ENCODE assay signal across 17 cellular contexts in the genomic region with DNA sequence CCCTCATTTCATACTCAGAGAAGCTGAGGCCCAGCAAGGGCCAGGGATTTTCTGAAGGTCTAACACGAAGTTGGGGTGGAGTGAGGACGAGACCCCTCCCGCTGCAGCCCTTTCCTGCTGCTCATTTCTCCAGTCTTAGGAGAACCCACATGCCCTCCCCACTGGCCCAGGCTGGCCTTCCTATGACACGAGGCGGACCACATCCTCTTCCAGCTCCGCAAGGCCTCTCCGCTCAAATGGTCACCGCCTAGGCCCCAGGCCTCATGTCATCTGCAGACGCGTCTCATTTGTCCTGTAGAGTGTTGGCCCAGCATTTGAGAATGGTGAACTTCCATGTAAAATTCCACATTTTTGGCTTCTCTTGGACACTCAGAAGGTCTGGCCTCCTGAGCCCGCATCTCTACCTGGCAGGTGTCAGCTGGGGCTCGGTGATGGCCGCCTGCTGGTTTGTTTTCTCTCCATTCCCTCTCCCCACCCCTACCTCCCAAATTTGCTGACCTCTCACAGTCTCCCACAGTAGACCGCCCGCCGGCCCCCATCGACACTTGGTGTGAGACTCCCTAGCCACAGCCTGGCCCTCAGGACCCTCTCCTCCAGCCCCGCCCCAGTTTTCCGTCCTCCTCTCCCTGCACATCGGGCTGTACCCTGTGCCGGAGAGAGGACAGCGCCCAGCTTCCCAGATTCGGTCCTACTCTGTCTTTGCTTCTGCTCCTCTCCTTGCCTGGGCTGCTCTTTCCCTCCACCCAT. TPM values are rescaled to one million over a fixed set of nuclear protein-coding genes. Genes with fewer than 3 reads are reported as not detected.
DNase-seq lines count a peak whose midpoint lies in the region; ATAC-seq and TF ChIP-seq lines count a peak whose summit lies in the region.
"Had no signal": no experiment of that assay in that cellular context is flagged by ENCODE, and none has a peak within 500 bp of the region (broad histone marks: within the 10 kb centered on the region; RNA-seq: fewer than 3 reads in every experiment).

No MANE protein-coding gene starts in this region.

- H3K36me3 ChIP-seq in muscle layer of colon (ENCODE audit: insufficient read depth, low read length), result peaks cover 23% of the 10 kb centered on the region
- no peaks in the 10 kb centered on the region for H3K36me3 ChIP-seq in thoracic aorta

- no peaks in the 10 kb centered on the region; the same call in 1 of the 2 replicates for H3K9me3 Mint-ChIP-seq in HFFc6
- no peaks in the 10 kb centered on the region for H3K9me3 Mint-ChIP-seq in central memory CD8-positive, alpha-beta T cell
- H3K9me3 Mint-ChIP-seq: activated T-cell treated with anti-CD3 and anti-CD28 coated beads, Interleukin-2, amount 50 U/mL, for 24 hours; CD4-positive, alpha-beta T cell had no signal

- H3K4me3 Mint-ChIP-seq in HFFc6, result no peak overlapping the region
- no peak overlapping the region for H3K4me3 Mint-ChIP-seq in central memory CD8-positive, alpha-beta T cell
- H3K4me3 Mint-ChIP-seq: activated T-cell treated with anti-CD3 and anti-CD28 coated beads, Interleukin-2, amount 50 U/mL, for 24 hours; CD4-positive, alpha-beta T cell had no signal

- peaks cover 7% of the 10 kb centered on the region; the same call in 1 of the 2 replicates for H3K27me3 Mint-ChIP-seq in HFFc6 (ENCODE audit: insufficient read depth)
- no peaks in the 10 kb centered on the region for H3K27me3 Mint-ChIP-seq in central memory CD8-positive, alpha-beta T cell
- H3K27me3 Mint-ChIP-seq: activated T-cell treated with anti-CD3 and anti-CD28 coated beads, Interleukin-2, amount 50 U/mL, for 24 hours; CD4-positive, alpha-beta T cell had no signal

- no peak overlapping the region for H3K9ac ChIP-seq in muscle layer of colon (ENCODE audit: low read length)

- peak overlapping the region; percentile 100 for H3K27ac Mint-ChIP-seq in HFFc6
- peak overlapping the region; percentile 27 for H3K27ac Mint-ChIP-seq in central memory CD8-positive, alpha-beta T cell (ENCODE audit: low read depth)
- H3K27ac Mint-ChIP-seq: activated T-cell treated with anti-CD3 and anti-CD28 coated beads, Interleukin-2, amount 50 U/mL, for 24 hours; CD4-positive, alpha-beta T cell had no signal

- ATAC-seq in central memory CD8-positive, alpha-beta T cell (replicated peaks; ENCODE audit: extremely low read depth, poor library complexity, severe bottlenecking), result no peak
- ATAC-seq in thoracic aorta (ENCODE audit: insufficient number of reproducible peaks, low FRiP score, low read depth) (no peak), HG03139 (IDR thresholded peaks at IDR 0.05; ENCODE audit: unreplicated experiment) (no peak), GM19395 (IDR thresholded peaks at IDR 0.05; ENCODE audit: unreplicated experiment) (no peak), HG02852 (IDR thresholded peaks at IDR 0.05; ENCODE audit: unreplicated experiment) (no peak)
- ATAC-seq: stimulated activated naive CD8-positive, alpha-beta T cell treated with anti-CD3 and anti-CD28 coated beads, Interleukin-15, Interleukin-2, amounts not matched to agents 100 U/mL and 50 U/mL, for 24 hours had no signal

- H3K27me3 ChIP-seq in muscle layer of colon (ENCODE audit: control insufficient read depth in 1 of 2, insufficient read depth in 2 of 2, low read length in 2 of 2), result no peaks in the 10 kb centered on the region
- no peaks in the 10 kb centered on the region for H3K27me3 ChIP-seq in thoracic aorta (replicated peaks; ENCODE audit: insufficient read depth)
- H3K27me3 ChIP-seq: hepatocyte, MG63 had no signal

- DNase-seq in HFFc6 (no peak), thoracic aorta (ENCODE audit: low spot score) (no peak), globus pallidus (ENCODE audit: low spot score) (no peak)
- DNase-seq in central memory CD8-positive, alpha-beta T cell (ENCODE audit: low spot score in 2 of 2), result no peak
- DNase-seq: activated CD4-positive, alpha-beta T cell treated with anti-CD3 and anti-CD28 coated beads for 4 hours; activated T-cell treated with anti-CD3 and anti-CD28 coated beads, Interleukin-2, amount 50 U/mL, for 24 hours; CD4-positive, alpha-beta T cell; kidney glomerular epithelial cell; MG63; NCI-H187 treated with DMSO at 0.1 percent for 48 hours; stimulated activated naive CD8-positive, alpha-beta T cell treated with anti-CD3 and anti-CD28 coated beads, Interleukin-15, Interleukin-2, amounts not matched to agents 100 U/mL and 50 U/mL, for 24 hours had no signal

- H3K36me3 Mint-ChIP-seq in HFFc6 (ENCODE audit: low read depth), result peaks cover 49% of the 10 kb centered on the region
- peaks cover 7% of the 10 kb centered on the region for H3K36me3 Mint-ChIP-seq in central memory CD8-positive, alpha-beta T cell (ENCODE audit: insufficient read depth)

- peaks cover 22% of the 10 kb centered on the region for H3K4me1 ChIP-seq in muscle layer of colon (ENCODE audit: insufficient read depth, low read length)
- H3K4me1 ChIP-seq in thoracic aorta (ENCODE audit: control insufficient read depth in 1 of 2, low read depth in 2 of 2), result peaks cover 26 to 82% of the 10 kb centered on the region in 2 donors

- H3K9me3 ChIP-seq in muscle layer of colon (ENCODE audit: low read length) (no peaks in the 10 kb centered on the region), thoracic aorta (no peaks in the 10 kb centered on the region)

- H3K27ac ChIP-seq in muscle layer of colon (ENCODE audit: low read depth, low read length), result peak overlapping the region; percentile 86
- peak overlapping the region; percentile 94 to 99 for H3K27ac ChIP-seq in thoracic aorta

- TF ChIP-seq CTCF in HFFc6 (IDR thresholded peaks at IDR 0.05) (no peak), thoracic aorta (IDR thresholded peaks at IDR 0.05) (no peak)

- H3K4me3 ChIP-seq in muscle layer of colon (ENCODE audit: low read depth in 1 of 2, low read length in 2 of 2), result no peak overlapping the region
- no peak overlapping the region for H3K4me3 ChIP-seq in thoracic aorta
- H3K4me3 ChIP-seq: hepatocyte, MG63, skin epidermis had no signal

- peaks cover 73% of the 10 kb centered on the region for H3K4me1 Mint-ChIP-seq in HFFc6 (ENCODE audit: low read depth)
- peaks cover 30% of the 10 kb centered on the region for H3K4me1 Mint-ChIP-seq in central memory CD8-positive, alpha-beta T cell

RNA-seq across cellular contexts. Expression of gene ERGIC1, which starts 51.7 kb away (rescaled TPM):
- 100 to 1,000 TPM; 240 to 276 (median 258) TPM for total RNA-seq in HFFc6 (2021; fragmentation: NEBNext Ultra II Directional; extraction: Animal tissue kit (Norgen Biotek cat#: 25700))
- 100 to 1,000 TPM; 141 to 230 TPM for total RNA-seq in thoracic aorta
